ENCODE assay signal across 9 cellular contexts in the genomic region with DNA sequence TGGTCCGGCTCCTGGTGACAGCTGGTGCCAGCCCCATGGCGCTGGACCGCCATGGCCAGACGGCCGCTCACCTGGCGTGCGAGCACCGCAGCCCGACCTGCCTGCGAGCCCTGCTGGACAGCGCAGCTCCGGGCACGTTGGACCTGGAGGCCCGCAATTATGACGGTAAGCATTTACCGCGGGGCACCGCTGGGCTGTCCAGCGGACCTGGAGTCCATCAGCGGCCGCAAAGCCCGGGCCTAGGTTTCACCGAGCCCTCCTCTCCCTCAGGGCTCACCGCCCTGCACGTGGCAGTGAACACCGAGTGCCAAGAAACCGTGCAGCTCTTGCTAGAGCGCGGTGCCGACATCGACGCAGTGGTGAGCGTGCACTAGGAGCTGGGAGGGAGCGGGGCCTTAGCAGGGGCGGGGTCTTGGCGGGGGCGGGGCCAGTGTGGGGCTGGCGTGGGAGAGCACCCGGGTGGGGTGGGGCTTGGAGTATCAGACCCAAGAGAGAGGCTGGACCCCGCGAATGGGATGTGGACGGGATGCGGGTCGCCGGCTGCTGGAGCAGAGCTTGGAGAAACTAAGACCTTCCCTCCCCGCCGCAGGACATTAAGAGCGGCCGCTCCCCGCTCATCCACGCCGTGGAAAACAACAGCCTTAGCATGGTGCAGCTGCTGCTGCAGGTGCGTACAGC. TPM values are rescaled to one million over a fixed set of nuclear protein-coding genes. Genes with fewer than 3 reads are reported as not detected.
DNase-seq lines count a peak whose midpoint lies in the region; ATAC-seq and TF ChIP-seq lines count a peak whose summit lies in the region.
"Had no signal": no experiment of that assay in that cellular context is flagged by ENCODE, and none has a peak within 500 bp of the region (broad histone marks: within the 10 kb centered on the region; RNA-seq: fewer than 3 reads in every experiment).

No MANE protein-coding gene starts in this region.

- H3K9ac ChIP-seq in skeletal muscle satellite cell (ENCODE audit: low read depth, low read length): no peak overlapping the region

- DNase-seq in HFFc6: no peak
- DNase-seq in dorsolateral prefrontal cortex: peak in 1 of 10 donors; percentile 42
- peak; percentile 73 for DNase-seq in left kidney (ENCODE audit: low read depth, low spot score)
- DNase-seq: activated CD4-positive, alpha-beta T cell treated with anti-CD3 and anti-CD28 coated beads for 1 hour had no signal

- peaks cover 65% of the 10 kb centered on the region for H3K4me1 ChIP-seq in skeletal muscle satellite cell (ENCODE audit: control insufficient read depth, insufficient read depth, low read length)

- peaks cover 2% of the 10 kb centered on the region; the same call in 1 of the 2 replicates for H3K27me3 Mint-ChIP-seq in HFFc6 (ENCODE audit: insufficient read depth)

- intact Hi-C loops in dorsolateral prefrontal cortex (cut with DNase I): no loop called here

- peaks cover 46% of the 10 kb centered on the region for H3K36me3 ChIP-seq in skeletal muscle satellite cell (ENCODE audit: insufficient read depth, low read length)

- H3K27me3 ChIP-seq in dorsolateral prefrontal cortex: peaks cover 0 to 2% (median 0%) of the 10 kb centered on the region in 45 donors
- no peaks in the 10 kb centered on the region for H3K27me3 ChIP-seq in skeletal muscle satellite cell (ENCODE audit: control insufficient read depth, insufficient read depth, low read length)

- H3K4me3 ChIP-seq in dorsolateral prefrontal cortex (peak overlapping the region; percentile 25 to 77 (median 61)), skeletal muscle satellite cell (ENCODE audit: low read length) (peak overlapping the region; percentile 49)

- no peak for TF ChIP-seq CTCF in HFFc6 (IDR thresholded peaks at IDR 0.05)
- TF ChIP-seq CTCF in dorsolateral prefrontal cortex (IDR thresholded peaks at IDR 0.05 in 54 of 56, conservative IDR thresholded peaks at IDR 0.05 in 2 of 56; ENCODE audit: low read depth in 1 of 56, partially characterized antibody in 56 of 56): no peak

- H3K9me3 Mint-ChIP-seq in HFFc6: no peaks in the 10 kb centered on the region

- H3K4me2 ChIP-seq in skeletal muscle satellite cell (ENCODE audit: low read length): peak overlapping the region; percentile 72

- H3K9me3 ChIP-seq in skeletal muscle satellite cell (replicated peaks; ENCODE audit: low read length): no peaks in the 10 kb centered on the region

- H3K27ac Mint-ChIP-seq in HFFc6: peak overlapping the region; percentile 89

- peaks cover 59% of the 10 kb centered on the region for H3K4me1 Mint-ChIP-seq in HFFc6 (ENCODE audit: low read depth)

- no peak for ATAC-seq in HG03135 (IDR thresholded peaks at IDR 0.05; ENCODE audit: unreplicated experiment)
- ATAC-seq in GM21825 (IDR thresholded peaks at IDR 0.05; ENCODE audit: unreplicated experiment): no peak
- no peak for ATAC-seq in GM18870 (IDR thresholded peaks at IDR 0.05; ENCODE audit: unreplicated experiment)
- ATAC-seq in GM21737 (IDR thresholded peaks at IDR 0.05; ENCODE audit: unreplicated experiment): no peak

- H3K4me3 Mint-ChIP-seq in HFFc6: peak overlapping the region; percentile 81

- H3K27ac ChIP-seq in dorsolateral prefrontal cortex: peak overlapping the region in 36 of 59 donors; percentile 1 to 81 (median 54)

- peaks cover 27% of the 10 kb centered on the region for H3K36me3 Mint-ChIP-seq in HFFc6 (ENCODE audit: low read depth)

RNA-seq across cellular contexts. Expression of a gene that starts 8.7 kb away (rescaled TPM):
- total RNA-seq in HFFc6 (2021; fragmentation: NEBNext Ultra II Directional; extraction: Animal tissue kit (Norgen Biotek cat#: 25700)): 10 to 100 TPM; 12.9 to 20.1 (median 16.7) TPM
- 10 to 100 TPM in 70 of 120 experiments, 1 to 10 TPM in 50; 2.5 to 26.7 (median 10.7) TPM for total RNA-seq in dorsolateral prefrontal cortex
- total RNA-seq in skeletal muscle satellite cell (2012; rRNA removed): 5.7 and 5.8 TPM in 2 replicates

RNA-seq across cellular contexts. Expression of a gene that starts 20.5 kb away (rescaled TPM):
- not detected for total RNA-seq in HFFc6 (2021; fragmentation: NEBNext Ultra II Directional; extraction: Animal tissue kit (Norgen Biotek cat#: 25700))
- total RNA-seq in dorsolateral prefrontal cortex: under 1 TPM in 31 of 120 experiments, not detected in 89; 0.31 to 0.90 (median 0.44) TPM
- not detected in 2 replicates for total RNA-seq in skeletal muscle satellite cell (2012; rRNA removed)

RNA-seq across cellular contexts. Expression of a gene that starts 51.7 kb away (rescaled TPM):
- total RNA-seq in HFFc6 (2021; fragmentation: NEBNext Ultra II Directional; extraction: Animal tissue kit (Norgen Biotek cat#: 25700)): 1 to 10 TPM; 5.5 to 6.2 (median 6.0) TPM
- 10 to 100 TPM in 119 of 120 experiments, 1 to 10 TPM in 1; 9.2 to 58.9 (median 22.6) TPM for total RNA-seq in dorsolateral prefrontal cortex
- 0.25 and 7.6 TPM in 2 replicates for total RNA-seq in skeletal muscle satellite cell (2012; rRNA removed)

RNA-seq across cellular contexts. Expression of a gene that starts 58.2 kb away (rescaled TPM):
- total RNA-seq in HFFc6 (2021; fragmentation: NEBNext Ultra II Directional; extraction: Animal tissue kit (Norgen Biotek cat#: 25700)): not detected
- total RNA-seq in dorsolateral prefrontal cortex: not detected
- total RNA-seq in skeletal muscle satellite cell (2012; rRNA removed): not detected in 2 replicates
